32 cellular contexts compared by ENCODE assay signal in genomic region chr15:37004373-37004869, GRCh38.
"Had no signal": no experiment of that assay in that cellular context is flagged by ENCODE, and none has a peak within 500 bp of the region (broad histone marks: within the 10 kb centered on the region; RNA-seq: fewer than 3 reads in every experiment).

No MANE protein-coding gene starts in this region.

- H3K4me1 ChIP-seq: SJSA1 had no signal

- DNase-seq: activated CD4-positive, alpha-beta memory T cell treated with anti-CD3 and anti-CD28 coated beads, Interleukin-2, amount 10 ng/mL, durations not matched to agents 7 days and 5 days; activated CD4-positive, alpha-beta T cell treated with anti-CD3 and anti-CD28 coated beads for 1 hour; activated CD4-positive, alpha-beta T cell treated with anti-CD3 and anti-CD28 coated beads for 48 hours; activated CD4-positive, CD25-positive, alpha-beta regulatory T cell; activated CD8-positive, alpha-beta memory T cell treated with anti-CD3 and anti-CD28 coated beads for 24 hours; activated CD8-positive, alpha-beta memory T cell treated with anti-CD3 and anti-CD28 coated beads, Interleukin-2, amount 10 ng/mL, durations not matched to agents 7 days and 5 days; activated CD8-positive, alpha-beta memory T cell treated with anti-CD3 and anti-CD28 coated beads, Interleukin-2, amount 50 U/mL, for 48 hours; activated effector memory CD4-positive, alpha-beta T cell treated with Interleukin-2 at 50 U/mL for 16 hours; activated naive CD4-positive, alpha-beta T cell treated with anti-CD3 and anti-CD28 coated beads, Interleukin-2, amount 10 ng/mL, durations not matched to agents 7 days and 5 days; activated naive CD8-positive, alpha-beta T cell treated with anti-CD3 and anti-CD28 coated beads for 36 hours; activated T-cell treated with anti-CD3 and anti-CD28 coated beads, Interleukin-2, amount 50 U/mL, for 48 hours; amniotic stem cell; aorta; brain microvascular endothelial cell; Kasumi-1; KG1; MG63; NCI-H1092; NCI-H1436 treated with DMSO at 0.1 percent for 48 hours; NCI-H1694 treated with DMSO at 0.1 percent for 48 hours; NCI-H2029; NCI-H345; NCI-H524 treated with DMSO at 0.1 percent for 48 hours; RPMI8226; SHP77 treated with DMSO at 0.1 percent for 48 hours; SW 1271; T-helper 1 cell; T-helper 2 cell; T-helper 9 cell; WERI-Rb-1 had no signal

- H3K4me3 ChIP-seq: MG63, SJSA1 had no signal

- H3K27ac ChIP-seq: brain microvascular endothelial cell, SJSA1, WERI-Rb-1 had no signal

- H3K27me3 ChIP-seq: brain microvascular endothelial cell, MG63, SJSA1 had no signal

- H3K36me3 Mint-ChIP-seq: activated CD8-positive, alpha-beta memory T cell treated with anti-CD3 and anti-CD28 coated beads, Interleukin-2, amount 10 ng/mL, durations not matched to agents 7 days and 5 days; activated naive CD4-positive, alpha-beta T cell treated with anti-CD3 and anti-CD28 coated beads, Interleukin-2, amount 10 ng/mL, durations not matched to agents 7 days and 5 days; activated naive CD8-positive, alpha-beta T cell treated with anti-CD3 and anti-CD28 coated beads for 36 hours had no signal

- H3K9me3 Mint-ChIP-seq: activated CD4-positive, alpha-beta memory T cell treated with anti-CD3 and anti-CD28 coated beads, Interleukin-2, amount 10 ng/mL, durations not matched to agents 7 days and 5 days; activated naive CD4-positive, alpha-beta T cell treated with anti-CD3 and anti-CD28 coated beads, Interleukin-2, amount 10 ng/mL, durations not matched to agents 7 days and 5 days; activated naive CD8-positive, alpha-beta T cell treated with anti-CD3 and anti-CD28 coated beads for 36 hours had no signal

- H3K4me1 Mint-ChIP-seq: activated CD4-positive, alpha-beta memory T cell treated with anti-CD3 and anti-CD28 coated beads, Interleukin-2, amount 10 ng/mL, durations not matched to agents 7 days and 5 days; activated CD8-positive, alpha-beta memory T cell treated with anti-CD3 and anti-CD28 coated beads, Interleukin-2, amount 10 ng/mL, durations not matched to agents 7 days and 5 days; activated naive CD4-positive, alpha-beta T cell treated with anti-CD3 and anti-CD28 coated beads, Interleukin-2, amount 10 ng/mL, durations not matched to agents 7 days and 5 days; activated naive CD8-positive, alpha-beta T cell treated with anti-CD3 and anti-CD28 coated beads for 36 hours had no signal

- ATAC-seq: activated CD8-positive, alpha-beta memory T cell treated with anti-CD3 and anti-CD28 coated beads, Interleukin-2, amount 10 ng/mL, durations not matched to agents 7 days and 5 days; Panc1 had no signal

- H3K9me3 ChIP-seq: MG63, SJSA1 had no signal

- H3K36me3 ChIP-seq: brain microvascular endothelial cell, MG63, SJSA1 had no signal

- H3K27me3 Mint-ChIP-seq: activated CD4-positive, alpha-beta memory T cell treated with anti-CD3 and anti-CD28 coated beads, Interleukin-2, amount 10 ng/mL, durations not matched to agents 7 days and 5 days; activated CD8-positive, alpha-beta memory T cell treated with anti-CD3 and anti-CD28 coated beads, Interleukin-2, amount 10 ng/mL, durations not matched to agents 7 days and 5 days; activated naive CD4-positive, alpha-beta T cell treated with anti-CD3 and anti-CD28 coated beads, Interleukin-2, amount 10 ng/mL, durations not matched to agents 7 days and 5 days had no signal

- H3K4me3 Mint-ChIP-seq: activated CD4-positive, alpha-beta memory T cell treated with anti-CD3 and anti-CD28 coated beads, Interleukin-2, amount 10 ng/mL, durations not matched to agents 7 days and 5 days; activated CD8-positive, alpha-beta memory T cell treated with anti-CD3 and anti-CD28 coated beads, Interleukin-2, amount 10 ng/mL, durations not matched to agents 7 days and 5 days; activated naive CD4-positive, alpha-beta T cell treated with anti-CD3 and anti-CD28 coated beads, Interleukin-2, amount 10 ng/mL, durations not matched to agents 7 days and 5 days; activated naive CD8-positive, alpha-beta T cell treated with anti-CD3 and anti-CD28 coated beads for 36 hours had no signal

- H3K27ac Mint-ChIP-seq: activated CD4-positive, alpha-beta memory T cell treated with anti-CD3 and anti-CD28 coated beads, Interleukin-2, amount 10 ng/mL, durations not matched to agents 7 days and 5 days; activated CD8-positive, alpha-beta memory T cell treated with anti-CD3 and anti-CD28 coated beads, Interleukin-2, amount 10 ng/mL, durations not matched to agents 7 days and 5 days; activated naive CD4-positive, alpha-beta T cell treated with anti-CD3 and anti-CD28 coated beads, Interleukin-2, amount 10 ng/mL, durations not matched to agents 7 days and 5 days; activated naive CD8-positive, alpha-beta T cell treated with anti-CD3 and anti-CD28 coated beads for 36 hours had no signal
